In genomic region chr22:38174626-38175025, GRCh38 we compare ENCODE assay signal across 1 cellular context.
TF ChIP-seq lines count a peak whose summit lies in the region.

No MANE protein-coding gene starts in this region.

TF ChIP-seq in WTC11, 78 proteins besides CTCF, POLR2A, EP300 and RAD21 (continued from another document):
- TF ChIP-seq FOXP4 (CRISPR knock-in tag; IDR thresholded peaks at IDR 0.05) (no peak), E2F1 (CRISPR knock-in tag; IDR thresholded peaks at IDR 0.05) (no peak), ARID4B (CRISPR knock-in tag; IDR thresholded peaks at IDR 0.05; ENCODE audit: borderline replicate concordance) (no peak), ERG (CRISPR knock-in tag; IDR thresholded peaks at IDR 0.05) (no peak), FOXK1 (CRISPR knock-in tag; IDR thresholded peaks at IDR 0.05) (no peak), SP1 (CRISPR knock-in tag; conservative IDR thresholded peaks at IDR 0.05) (no peak)
TF ChIP-seq in WTC11: peak in this region for 0.
